15 cellular contexts compared by ENCODE assay signal in genomic region chr20:56795492-56795891, GRCh38.
DNase-seq lines count a peak whose midpoint lies in the region; ATAC-seq and TF ChIP-seq lines count a peak whose summit lies in the region.
"Had no signal": no experiment of that assay in that cellular context is flagged by ENCODE, and none has a peak within 500 bp of the region (broad histone marks: within the 10 kb centered on the region; RNA-seq: fewer than 3 reads in every experiment).

No MANE protein-coding gene starts in this region.

- H3K4me1 Mint-ChIP-seq in stimulated activated naive CD8-positive, alpha-beta T cell treated with anti-CD3 and anti-CD28 coated beads, Interleukin-15, amount 100 ng/mL, for 72 hours: no peaks in the 10 kb centered on the region

- TF ChIP-seq POLR2A in erythroblast (IDR thresholded peaks at IDR 0.05; ENCODE audit: low read length): no peak

- no peak overlapping the region for H3K27ac Mint-ChIP-seq in stimulated activated naive CD8-positive, alpha-beta T cell treated with anti-CD3 and anti-CD28 coated beads, Interleukin-15, amount 100 ng/mL, for 72 hours
- H3K27ac Mint-ChIP-seq: CD4-positive, alpha-beta T cell; GM23338 had no signal

- DNase-seq in HT1080 (ENCODE audit: low read depth) (peak; percentile 10), foreskin melanocyte (peak; percentile 24), globus pallidus (ENCODE audit: low spot score) (no peak), erythroblast (lab: John Stamatoyannopoulos, UW) (no peak)
- DNase-seq in stimulated activated naive CD8-positive, alpha-beta T cell treated with anti-CD3 and anti-CD28 coated beads, Interleukin-15, amount 100 ng/mL, for 72 hours: no peak
- DNase-seq: AML-193; Caco-2; CD4-positive, alpha-beta T cell; GF-D8; HCEC 1CT; IMR-90 had no signal

- no peak for TF ChIP-seq CTCF in VCaP (conservative IDR thresholded peaks at IDR 0.05)

- no peak for ATAC-seq in stimulated activated naive CD8-positive, alpha-beta T cell treated with anti-CD3 and anti-CD28 coated beads, Interleukin-15, amount 100 ng/mL, for 72 hours
- ATAC-seq: GM23338 had no signal

- H3K4me3 Mint-ChIP-seq in stimulated activated naive CD8-positive, alpha-beta T cell treated with anti-CD3 and anti-CD28 coated beads, Interleukin-15, amount 100 ng/mL, for 72 hours: no peak overlapping the region
- H3K4me3 Mint-ChIP-seq: CD4-positive, alpha-beta T cell; GM23338 had no signal

- peaks cover under 1% of the 10 kb centered on the region for H3K27me3 Mint-ChIP-seq in stimulated activated naive CD8-positive, alpha-beta T cell treated with anti-CD3 and anti-CD28 coated beads, Interleukin-15, amount 100 ng/mL, for 72 hours
- H3K27me3 Mint-ChIP-seq: CD4-positive, alpha-beta T cell had no signal

- peaks cover 10 to 22% of the 10 kb centered on the region in 2 donors for H3K9me3 Mint-ChIP-seq in stimulated activated naive CD8-positive, alpha-beta T cell treated with anti-CD3 and anti-CD28 coated beads, Interleukin-15, amount 100 ng/mL, for 72 hours

- H3K27ac ChIP-seq in VCaP: peak overlapping the region; percentile 49
- H3K27ac ChIP-seq: C4-2B, HL-60 had no signal

Comparison
In these comparisons a context has a peak if more than half of its experiments do, and no peak if none do; other contexts are left out.
1. DNase-seq: peak in HT1080 (single experiment) and foreskin melanocyte (single experiment); none in globus pallidus (single experiment), stimulated activated naive CD8-positive, alpha-beta T cell treated with anti-CD3 and anti-CD28 coated beads, Interleukin-15, amount 100 ng/mL, for 72 hours (0 of 2) and erythroblast (0 of 2).